Comparison of ENCODE assay signal across 22 cellular contexts in genomic region chr22:36991220-36991619, GRCh38. TPM values are rescaled to one million over a fixed set of nuclear protein-coding genes. Genes with fewer than 3 reads are reported as not detected.
DNase-seq lines count a peak whose midpoint lies in the region; ATAC-seq, FAIRE-seq and TF ChIP-seq lines count a peak whose summit lies in the region.
"Had no signal": no experiment of that assay in that cellular context is flagged by ENCODE, and none has a peak within 500 bp of the region (broad histone marks: within the 10 kb centered on the region; RNA-seq: fewer than 3 reads in every experiment).

No MANE protein-coding gene starts in this region.

- H4K20me1 ChIP-seq in H9 (ENCODE audit: control insufficient read depth, insufficient read depth, insufficient read length) (no peaks in the 10 kb centered on the region), H1 (replicated peaks in 1 of 2; ENCODE audit: control insufficient read depth in 1 of 2, insufficient read depth in 2 of 2, low read length in 2 of 2) (no peaks in the 10 kb centered on the region)

- H3T11ph ChIP-seq in H9 (ENCODE audit: low read length): no peak overlapping the region

- H3K36me3 ChIP-seq in BE2C (no peaks in the 10 kb centered on the region), H1 (ENCODE audit: control insufficient read depth in 2 of 4, insufficient read depth in 4 of 4, low read length in 3 of 4) (no peaks in the 10 kb centered on the region)

- H3K4me1 ChIP-seq in BE2C (no peaks in the 10 kb centered on the region), H9 (ENCODE audit: insufficient read depth, low read length) (no peaks in the 10 kb centered on the region), H1 (replicated peaks in 1 of 4; ENCODE audit: control insufficient read depth in 3 of 4, insufficient read depth in 4 of 4, low read length in 3 of 4) (no peaks in the 10 kb centered on the region)

- H3K4me2 ChIP-seq in H9 (ENCODE audit: insufficient read depth, insufficient read length, low read length) (no peak overlapping the region), H1 (ENCODE audit: insufficient read depth in 1 of 2, low read depth in 2 of 2, low read length in 2 of 2) (no peak overlapping the region)

- H2BK5ac ChIP-seq in H9 (ENCODE audit: insufficient read length, low read length): no peak overlapping the region
- H2BK5ac ChIP-seq in H1 (ENCODE audit: low read depth, low read length): no peak overlapping the region

- no peak overlapping the region for H2BK120ac ChIP-seq in H9 (ENCODE audit: low read depth, low read length, poor library complexity, severe bottlenecking)
- no peak overlapping the region for H2BK120ac ChIP-seq in H1 (replicated peaks; ENCODE audit: low read depth, low read length)

- H4K5ac ChIP-seq in H9 (ENCODE audit: insufficient read length, low read depth, low read length) (no peak overlapping the region), H1 (ENCODE audit: insufficient read length, low read depth, low read length) (no peak overlapping the region)

- no peak overlapping the region for H3K14ac ChIP-seq in H9 (ENCODE audit: insufficient read depth, low read length)
- no peak overlapping the region for H3K14ac ChIP-seq in H1 (ENCODE audit: insufficient read length)

- H3K27ac ChIP-seq in H9 (ENCODE audit: insufficient read length, low read depth, low read length) (no peak overlapping the region), H1 (ENCODE audit: low read depth, low read length) (no peak overlapping the region)

- H3K4me3 Mint-ChIP-seq in H9: no peak overlapping the region
- H3K4me3 Mint-ChIP-seq: CD8-positive, alpha-beta T cell; HFFc6 had no signal

- no peak overlapping the region for H4K8ac ChIP-seq in H9 (replicated peaks; ENCODE audit: insufficient read length, low read depth, low read length)
- H4K8ac ChIP-seq in H1 (ENCODE audit: extremely low read depth, insufficient read depth, low read length): no peak overlapping the region

- H3K9ac ChIP-seq in H9 (ENCODE audit: extremely low read depth, insufficient read length, low read length) (no peak overlapping the region), H1 (replicated peaks in 1 of 4; ENCODE audit: extremely low read depth in 1 of 4, low read depth in 3 of 4, low read length in 3 of 4) (no peak overlapping the region)

- H3K4ac ChIP-seq in H9 (ENCODE audit: low read depth, low read length) (no peak overlapping the region), H1 (replicated peaks; ENCODE audit: insufficient read length, low read depth, low read length) (no peak overlapping the region)

- WGBS in H9 (ENCODE audit: extremely low coverage, insufficient read length, low lambda C conversion rate): no CpG with 5 or more reads among the region's 6 CpGs
- 80% methylated on average over 6 of the region's 6 CpGs; no CpG with 5 or more reads in 1 of the 2 experiments for WGBS in H1 (ENCODE audit: extremely low coverage in 1 of 2, insufficient coverage in 1 of 2, insufficient read length in 1 of 2, insufficient replicate concordance in 2 of 2, low coverage in 1 of 2, low lambda C conversion rate in 2 of 2, missing lambda C conversion rate in 1 of 2), 2 experiments

- peak; percentile 9; the same call in 1 of the 2 replicates for TF ChIP-seq CTCF in BE2C (IDR thresholded peaks at IDR 0.05; ENCODE audit: low read depth, low read length)
- peak; percentile 35; the same call in 1 of the 3 replicates for TF ChIP-seq CTCF in H9 (conservative IDR thresholded peaks at IDR 0.05)
- peak in 2 of 3 experiments; percentile 9 to 35; a peak in 2 of 4 replicates for TF ChIP-seq CTCF in H1 (IDR thresholded peaks at IDR 0.05; ENCODE audit: control extremely low read depth in 1 of 3, insufficient read depth in 1 of 3, low read depth in 1 of 3, low read length in 3 of 3)

- no peak for FAIRE-seq in H1 (lab: Jason Lieb, UNC)
- FAIRE-seq: H54 had no signal

- POLR2A ChIA-PET in H1 (lab: Charles Lee; ENCODE audit: partially characterized antibody): no interaction called here

- peaks cover 57% of the 10 kb centered on the region for H3K27me3 Mint-ChIP-seq in H9 (ENCODE audit: low read depth)

- CTCF ChIA-PET in H1 (lab: Charles Lee; ENCODE audit: partially characterized antibody): interaction anchor here (0.8 to 2.5 kb wide), 5 partner anchors 9 to 247 kb away, joined by 3 to 12 read pairs (median 3); no protein-coding TSS in a partner anchor

- no peak overlapping the region for H3K56ac ChIP-seq in H9 (ENCODE audit: insufficient read length, low read depth, low read length)
- H3K56ac ChIP-seq in H1 (replicated peaks; ENCODE audit: insufficient read length, low read depth, low read length): no peak overlapping the region

- peaks cover 3 to 5% of the 10 kb centered on the region in 2 experiments; a peak in 4 of 5 replicates for H3K9me3 Mint-ChIP-seq in H9

- no peak overlapping the region for H3K18ac ChIP-seq in H9 (ENCODE audit: insufficient read length, low read depth, low read length)
- H3K18ac ChIP-seq in H1 (ENCODE audit: extremely low read depth, low read length): no peak overlapping the region

- no peak overlapping the region for H3K27ac Mint-ChIP-seq in H9
- H3K27ac Mint-ChIP-seq: CD8-positive, alpha-beta T cell; HFFc6 had no signal

- no peak for TF ChIP-seq RAD21 in H1 (IDR thresholded peaks at IDR 0.05 in 1 of 2, conservative IDR thresholded peaks at IDR 0.05 in 1 of 2; ENCODE audit: low read depth in 2 of 2, low read length in 2 of 2)

- intact Hi-C loops in left cardiac atrium (cut with DNase I): no loop called here

- peaks cover 18% of the 10 kb centered on the region for H3K27me3 ChIP-seq in BE2C
- H3K27me3 ChIP-seq in H9 (ENCODE audit: insufficient read depth, low read length): no peaks in the 10 kb centered on the region; the same call in 1 of the 2 replicates
- H3K27me3 ChIP-seq in H1 (replicated peaks in 1 of 4; ENCODE audit: control insufficient read depth in 3 of 4, extremely low read depth in 1 of 4, insufficient read depth in 3 of 4, low read length in 3 of 4): peaks cover 0 to 3% (median 0%) of the 10 kb centered on the region in 4 experiments; a peak in 1 of 7 replicates

- H3K9me3 ChIP-seq in BE2C (peaks cover 2% of the 10 kb centered on the region; the same call in 1 of the 2 replicates), H9 (ENCODE audit: control insufficient read depth, low read depth, low read length) (peaks cover under 1% of the 10 kb centered on the region), H1 (ENCODE audit: insufficient read depth in 2 of 2, low read depth in 1 of 2, low read length in 1 of 2) (peaks cover 2 to 6% of the 10 kb centered on the region in 2 experiments; a peak in 2 of 4 replicates)

- H3K23ac ChIP-seq in H9 (ENCODE audit: insufficient read length, low read depth, low read length): no peak overlapping the region
- H3K23ac ChIP-seq in H1 (ENCODE audit: insufficient read length): no peak overlapping the region

- H3K23me2 ChIP-seq in H9 (ENCODE audit: insufficient read length, low read depth, low read length, poor library complexity, severe bottlenecking): no peaks in the 10 kb centered on the region
- no peaks in the 10 kb centered on the region for H3K23me2 ChIP-seq in H1 (ENCODE audit: low read depth, low read length)

- H2AFZ ChIP-seq in H9 (ENCODE audit: low read length): no peak overlapping the region
- H2AFZ ChIP-seq in H1 (ENCODE audit: low read length): no peak overlapping the region

- no peak overlapping the region for H2BK20ac ChIP-seq in H9 (ENCODE audit: low read depth, low read length, poor library complexity, severe bottlenecking)
- no peak overlapping the region for H2BK20ac ChIP-seq in H1 (ENCODE audit: low read length)

- no peak for TF ChIP-seq POLR2A in H1 (IDR thresholded peaks at IDR 0.05; ENCODE audit: control extremely low read depth in 1 of 2, low read depth in 2 of 2, low read length in 2 of 2)

- no peak overlapping the region for H2BK12ac ChIP-seq in H9 (ENCODE audit: insufficient read length, low read depth, low read length)
- no peak overlapping the region for H2BK12ac ChIP-seq in H1 (ENCODE audit: low read depth, low read length)

- H3K4me1 Mint-ChIP-seq in H9: no peaks in the 10 kb centered on the region
- H3K4me1 Mint-ChIP-seq: IgD-negative memory B cell had no signal

- peaks cover 0 to 1% (median under 1%) of the 10 kb centered on the region in 3 experiments; a peak in 3 of 7 replicates for H3K36me3 Mint-ChIP-seq in H9 (ENCODE audit: insufficient read depth in 1 of 3, low read depth in 3 of 3)
- H3K36me3 Mint-ChIP-seq: CD8-positive, alpha-beta T cell; IgD-negative memory B cell had no signal

- ATAC-seq in HG03175 (IDR thresholded peaks at IDR 0.05; ENCODE audit: unreplicated experiment) (no peak), left cardiac atrium (no peak), HG03045 (IDR thresholded peaks at IDR 0.05; ENCODE audit: unreplicated experiment) (no peak)
- ATAC-seq: CD8-positive, alpha-beta T cell; Panc1; SK-N-SH treated with all-trans-retinoic acid at 6 μM for 48 hours had no signal

- H4K91ac ChIP-seq in H9 (ENCODE audit: insufficient read length, low read depth, low read length): no peak overlapping the region
- H4K91ac ChIP-seq in H1 (replicated peaks; ENCODE audit: insufficient read length, low read length): no peak overlapping the region

- no peak overlapping the region for H2AK5ac ChIP-seq in H9 (ENCODE audit: insufficient read length, low read length)
- H2AK5ac ChIP-seq in H1 (ENCODE audit: low read depth, low read length): no peak overlapping the region

- H2BK15ac ChIP-seq in H9 (ENCODE audit: low read depth, low read length) (no peak overlapping the region), H1 (ENCODE audit: low read length) (no peak overlapping the region)

- H3K79me1 ChIP-seq in H9 (ENCODE audit: insufficient read depth, low read depth, low read length, poor library complexity, severe bottlenecking) (no peaks in the 10 kb centered on the region), H1 (ENCODE audit: low read depth, low read length) (no peaks in the 10 kb centered on the region)

- H3K79me2 ChIP-seq in H9 (ENCODE audit: insufficient read depth, low read length) (no peaks in the 10 kb centered on the region), H1 (ENCODE audit: control insufficient read depth in 1 of 2, insufficient read depth in 2 of 2, low read length in 2 of 2) (no peaks in the 10 kb centered on the region)

- no peak overlapping the region for H3K4me3 ChIP-seq in BE2C (ENCODE audit: low read depth, low read length)
- H3K4me3 ChIP-seq in H1 (ENCODE audit: extremely low read depth in 1 of 4, insufficient read depth in 2 of 4, low read depth in 3 of 4, low read length in 4 of 4): no peak overlapping the region

- no peak for TF ChIP-seq EP300 in H1 (IDR thresholded peaks at IDR 0.05; ENCODE audit: borderline replicate concordance in 1 of 2, low read depth in 2 of 2, low read length in 2 of 2)

- DNase-seq in BE2C (no peak), H9 (peak; percentile 43), H1 (ENCODE audit: low read depth in 1 of 2, low spot score in 2 of 2) (no peak), iPS-NIHi7 (ENCODE audit: extremely low spot score) (peak; percentile 41), left cardiac atrium (no peak), NCI-H146 treated with DMSO at 0.1 percent for 48 hours (lab: John Stamatoyannopoulos, UW; ENCODE audit: unreplicated experiment) (no peak)
- DNase-seq: 8988T; C1 segment of cervical spinal cord; CD8-positive, alpha-beta T cell; DMS153; GDM1; HFFc6; Karpas-422; NCI-H1694 treated with DMSO at 0.1 percent for 48 hours; NCI-H748 treated with DMSO at 0.1 percent for 48 hours; SIG-M5 had no signal

RNA-seq across cellular contexts. Expression of gene TST, which starts 28.0 kb away (rescaled TPM):
- polyA plus RNA-seq in BE2C (2012; ENCODE audit: insufficient read depth, insufficient read length, low read depth): 11.4 TPM
- total RNA-seq in H9 (2021) (31.2 and 31.9 TPM in 2 replicates), left cardiac atrium (10 to 100 TPM; 33.3 to 35.5 TPM)
- total RNA-seq in H1 (2021; fragmentation: NEBNext Ultra II Directional; extraction: Animal tissue kit (Norgen Biotek cat#: 25700)): 22.6 and 23.6 TPM in 2 replicates
- polyA plus RNA-seq in H1 (2011; rRNA removed): 61.6 and 82.8 TPM in 2 replicates
- 53.6 TPM for polyA plus RNA-seq in H1 (2011; cell fraction: cytosol; rRNA removed)
- polyA plus RNA-seq in H1 (2011; cell fraction: nucleus; rRNA removed): 57.3 TPM
- 20.0 to 33.4 TPM (median 31.7 TPM) in 4 replicates for polyA plus RNA-seq in H1 (2012, experiment 1 of 2)
- 46.9 TPM for polyA plus RNA-seq in H1 (2012, experiment 2 of 2)
- polyA plus RNA-seq in H1 (2013, experiment 1 of 2): 21.6 TPM
- 21.2 TPM for polyA plus RNA-seq in H1 (2013, experiment 2 of 2)
- polyA minus RNA-seq in H1 (2011; rRNA and poly(A)+ RNA removed): 15.3 and 16.1 TPM in 2 replicates
- polyA minus RNA-seq in H1 (2011; cell fraction: cytosol; rRNA and poly(A)+ RNA removed): 15.0 TPM
- polyA minus RNA-seq in H1 (2011; cell fraction: nucleus; rRNA and poly(A)+ RNA removed): 24.1 TPM
- total RNA-seq: CD8-positive, alpha-beta T cell had no signal

RNA-seq across cellular contexts. Expression of gene MPST, which starts 28.3 kb away (rescaled TPM):
- polyA plus RNA-seq in BE2C (2012; ENCODE audit: insufficient read depth, insufficient read length, low read depth): 113 TPM
- total RNA-seq in H9 (2021) (70.5 and 72.8 TPM in 2 replicates), left cardiac atrium (10 to 100 TPM; 48.2 to 51.2 TPM)
- 86.0 and 89.9 TPM in 2 replicates for total RNA-seq in H1 (2021; fragmentation: NEBNext Ultra II Directional; extraction: Animal tissue kit (Norgen Biotek cat#: 25700))
- 124 and 229 TPM in 2 replicates for polyA plus RNA-seq in H1 (2011; rRNA removed)
- polyA plus RNA-seq in H1 (2011; cell fraction: cytosol; rRNA removed): 146 TPM
- polyA plus RNA-seq in H1 (2011; cell fraction: nucleus; rRNA removed): 185 TPM
- 52.9 to 98.2 TPM (median 88.2 TPM) in 4 replicates for polyA plus RNA-seq in H1 (2012, experiment 1 of 2)
- polyA plus RNA-seq in H1 (2012, experiment 2 of 2): 88.4 TPM
- polyA plus RNA-seq in H1 (2013, experiment 1 of 2): 83.0 TPM
- 81.8 TPM for polyA plus RNA-seq in H1 (2013, experiment 2 of 2)
- polyA minus RNA-seq in H1 (2011; rRNA and poly(A)+ RNA removed): 13.0 and 20.1 TPM in 2 replicates
- polyA minus RNA-seq in H1 (2011; cell fraction: cytosol; rRNA and poly(A)+ RNA removed): 66.1 TPM
- 39.9 TPM for polyA minus RNA-seq in H1 (2011; cell fraction: nucleus; rRNA and poly(A)+ RNA removed)

Comparison
In these comparisons a context has a peak if more than half of its experiments do, and no peak if none do; other contexts are left out.
1. DNase-seq: peak in H9 (single experiment) and iPS-NIHi7 (single experiment); none in BE2C (single experiment), H1 (0 of 2), left cardiac atrium (single experiment) and NCI-H146 treated with DMSO at 0.1 percent for 48 hours (single experiment).
2. Peak in every context shown above with its lines, with median percentiles within 50 percentile points of each other: CTCF ChIP-seq.